In genomic region chr7:6035165-6035564, GRCh38 we compare ENCODE assay signal across 20 cellular contexts. TPM values are rescaled to one million over a fixed set of nuclear protein-coding genes. Genes with fewer than 3 reads are reported as not detected.
"Had no signal": no experiment of that assay in that cellular context is flagged by ENCODE, and none has a peak within 500 bp of the region (broad histone marks: within the 10 kb centered on the region; RNA-seq: fewer than 3 reads in every experiment).

No MANE protein-coding gene starts in this region.

- H3K27me3 ChIP-seq: SJSA1 had no signal

- H3K9me3 ChIP-seq: SJSA1 had no signal

- H3K4me3 ChIP-seq: SJSA1, SK-N-MC had no signal

- FAIRE-seq: RCC 7860 had no signal

- DNase-seq: IMR-90, Kasumi-1, MM.1S, NCI-H1092 treated with DMSO at 0.1 percent for 48 hours, NCI-H1436, NCI-H187, NCI-H2029, NCI-H2081 treated with DMSO at 0.1 percent for 48 hours, NCI-H2227 treated with DMSO at 0.1 percent for 48 hours, NCI-H524, NCI-H526 treated with DMSO at 0.1 percent for 48 hours, NCI-H748 treated with DMSO at 0.1 percent for 48 hours, Right ventricle myocardium superior, RPMI8226, SIG-M5 had no signal

- H3K4me2 ChIP-seq: KMS-11 had no signal

- H3K4me1 ChIP-seq: SJSA1 had no signal

- H3K9ac ChIP-seq: KMS-11 had no signal

- H3K27ac ChIP-seq: KMS-11, SJSA1, SK-N-MC had no signal

RNA-seq across cellular contexts. Expression of gene ANKRD61, which starts 4.0 kb away (rescaled TPM):
- total RNA-seq: HT-29, Right ventricle myocardium superior had no signal
